8 cellular contexts compared by ENCODE assay signal in genomic region chr3:48598323-48599076, GRCh38. TPM values are rescaled to one million over a fixed set of nuclear protein-coding genes. Genes with fewer than 3 reads are reported as not detected.
DNase-seq lines count a peak whose midpoint lies in the region; ATAC-seq, FAIRE-seq and TF ChIP-seq lines count a peak whose summit lies in the region.

No MANE protein-coding gene starts in this region.

- FAIRE-seq in bronchial epithelial cell (lab: Jason Lieb, UNC) = peak; percentile 94

- TF ChIP-seq CTCF in bronchial epithelial cell (IDR thresholded peaks at IDR 0.05; ENCODE audit: insufficient read depth, low read length, severe bottlenecking) (no peak), tibial artery (IDR thresholded peaks at IDR 0.05) (no peak)

- H3K36me3 ChIP-seq in HUES6 (ENCODE audit: control insufficient read depth, insufficient read depth, low read length) = peaks cover 68% of the 10 kb centered on the region
- H3K36me3 ChIP-seq in bronchial epithelial cell (ENCODE audit: control insufficient read depth, insufficient read depth, low read length) = peaks cover 33% of the 10 kb centered on the region
- peaks cover 46 to 50% (median 47%) of the 10 kb centered on the region in 3 donors for H3K36me3 ChIP-seq in tibial artery

- intact Hi-C loops in tibial artery (cut with DNase I; ENCODE audit: low total_unique reads) = no loop called here

- H3K4me1 ChIP-seq in HUES6 (ENCODE audit: control insufficient read depth, insufficient read depth, low read length) = peaks cover 48% of the 10 kb centered on the region
- H3K4me1 ChIP-seq in tibial artery = peaks cover 7 to 72% (median 65%) of the 10 kb centered on the region in 4 donors

- peak overlapping the region; percentile 29 for H3K9ac ChIP-seq in HUES6 (ENCODE audit: low read length)

- DNase-seq in bronchial epithelial cell (ENCODE audit: low read depth) (peak; percentile 98), kidney glomerular epithelial cell (lab: John Stamatoyannopoulos, UW) (peak; percentile 21), tibial artery (peak; percentile 65 to 93), NCI-H2029 treated with DMSO at 0.1 percent for 48 hours (lab: John Stamatoyannopoulos, UW) (no peak)
- no peak for DNase-seq in central memory CD4-positive, alpha-beta T cell

- H3K4me3 ChIP-seq in HUES6 (ENCODE audit: low read depth, low read length) (no peak overlapping the region), bronchial epithelial cell (ENCODE audit: low read depth, low read length) (no peak overlapping the region), tibial artery (no peak overlapping the region)

- H3K9me3 ChIP-seq in HUES6 (ENCODE audit: control insufficient read depth, insufficient read depth, low read depth, low read length) (no peaks in the 10 kb centered on the region), tibial artery (no peaks in the 10 kb centered on the region)

- H3K27ac ChIP-seq in HUES6 (ENCODE audit: low read depth, low read length) = peak overlapping the region; percentile 68; the same call in 1 of the 2 replicates
- H3K27ac ChIP-seq in tibial artery = peak overlapping the region; percentile 84 to 90

- ATAC-seq in HG03378 (IDR thresholded peaks at IDR 0.05; ENCODE audit: unreplicated experiment) (no peak), GM21723 (IDR thresholded peaks at IDR 0.05; ENCODE audit: unreplicated experiment) (no peak)

- H3K27me3 ChIP-seq in HUES6 (ENCODE audit: control insufficient read depth, insufficient read depth, low read length) = peaks cover 7% of the 10 kb centered on the region; the same call in 1 of the 2 replicates
- H3K27me3 ChIP-seq in bronchial epithelial cell (ENCODE audit: control insufficient read depth, insufficient read depth, low read length) = no peaks in the 10 kb centered on the region
- H3K27me3 ChIP-seq in tibial artery = peaks cover 0 to 6% of the 10 kb centered on the region in 2 donors

RNA-seq across cellular contexts. Expression of gene COL7A1, which starts 3.4 kb away (rescaled TPM):
- 147 and 173 TPM in 2 replicates for total RNA-seq in bronchial epithelial cell

RNA-seq across cellular contexts. Expression of gene UQCRC1, which starts 10.9 kb away (rescaled TPM):
- total RNA-seq in bronchial epithelial cell = 473 and 946 TPM in 2 replicates

RNA-seq across cellular contexts. Expression of gene TMEM89, which starts 23.1 kb away (rescaled TPM):
- total RNA-seq in bronchial epithelial cell = not detected in 2 replicates

RNA-seq across cellular contexts. Expression of gene UCN2, which starts 34.9 kb away (rescaled TPM):
- 9.6 and 12.9 TPM in 2 replicates for total RNA-seq in bronchial epithelial cell

RNA-seq across cellular contexts. Expression of gene SLC26A6, which starts 36.8 kb away (rescaled TPM):
- total RNA-seq in bronchial epithelial cell = 33.8 and 45.8 TPM in 2 replicates

Comparison
In these comparisons a context has a peak if more than half of its experiments do, and no peak if none do; other contexts are left out.
1. DNase-seq: peak in bronchial epithelial cell (single experiment), kidney glomerular epithelial cell (single experiment) and tibial artery (2 of 2); none in NCI-H2029 treated with DMSO at 0.1 percent for 48 hours (single experiment) and central memory CD4-positive, alpha-beta T cell (single experiment).